ENCODE assay signal across 12 cellular contexts in the genomic region with DNA sequence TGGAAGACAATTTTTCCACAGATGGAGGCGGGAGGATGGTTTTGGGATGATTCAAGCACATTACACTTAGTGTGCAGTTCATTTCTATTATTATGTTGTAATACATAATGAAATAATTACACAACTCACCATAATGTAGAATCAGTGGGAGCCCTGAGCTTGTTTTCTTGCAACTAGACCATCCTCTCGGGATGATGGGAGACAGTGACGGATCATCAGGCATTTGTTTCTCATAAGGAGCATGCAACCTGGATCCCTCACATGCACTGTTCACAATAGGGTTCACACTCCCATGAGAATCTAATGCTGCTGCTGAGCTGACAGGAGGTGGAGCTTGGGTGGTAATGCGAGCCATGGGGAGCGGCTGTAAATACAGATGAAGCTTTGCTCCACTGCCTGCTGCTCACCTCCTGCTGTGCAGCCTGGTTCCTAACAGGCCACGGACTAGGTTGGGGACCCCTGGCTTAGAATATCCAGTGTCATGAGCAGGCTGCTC. TPM values are rescaled to one million over a fixed set of nuclear protein-coding genes. Genes with fewer than 3 reads are reported as not detected.
DNase-seq lines count a peak whose midpoint lies in the region; TF ChIP-seq lines count a peak whose summit lies in the region.
"Had no signal": no experiment of that assay in that cellular context is flagged by ENCODE, and none has a peak within 500 bp of the region (broad histone marks: within the 10 kb centered on the region; RNA-seq: fewer than 3 reads in every experiment).

No MANE protein-coding gene starts in this region.

- peaks cover 43% of the 10 kb centered on the region for H3F3A ChIP-seq in GM23248 (ENCODE audit: insufficient read depth)

- no peak for TF ChIP-seq EP300 in ovary (IDR thresholded peaks at IDR 0.05)

- H3K36me3 ChIP-seq in GM23248 (ENCODE audit: low read depth) (peaks cover 5% of the 10 kb centered on the region), brain microvascular endothelial cell (replicated peaks) (peaks cover 10% of the 10 kb centered on the region), osteoblast (ENCODE audit: insufficient read depth, low read length) (peaks cover 11% of the 10 kb centered on the region), ovary (no peaks in the 10 kb centered on the region), H7 (replicated peaks; ENCODE audit: control insufficient read depth, insufficient read depth, low read length) (peaks cover 1% of the 10 kb centered on the region; the same call in 1 of the 2 replicates)

- H3K4me3 ChIP-seq in GM23248 (no peak overlapping the region), brain microvascular endothelial cell (ENCODE audit: low read depth, low read length) (no peak overlapping the region), osteoblast (ENCODE audit: insufficient read depth, low read length) (no peak overlapping the region), ovary (no peak overlapping the region), H7 (ENCODE audit: insufficient read depth, low read depth, low read length) (no peak overlapping the region)

- intact Hi-C loops in head of caudate nucleus (cut with DNase I) = loop anchor here (5.0 kb wide), 1 partner anchor 760 kb away; a partner anchor contains a TSS
- intact Hi-C loops in ovary (cut with DNase I) = no loop called here

- H3K27ac ChIP-seq in GM23248 (peak overlapping the region; percentile 93), brain microvascular endothelial cell (no peak overlapping the region), osteoblast (ENCODE audit: low read depth, low read length) (no peak overlapping the region), ovary (no peak overlapping the region)

- H3K4me2 ChIP-seq in GM23248 (ENCODE audit: unreplicated experiment) = no peak overlapping the region
- no peak overlapping the region for H3K4me2 ChIP-seq in osteoblast (ENCODE audit: insufficient read depth, low read length)

- H3K9me2 ChIP-seq in GM23248 (ENCODE audit: insufficient read depth) = 0 out of 2 replicates have a peak, but pooled peaks cover 5% of the 10 kb centered on the region

- H3K4me1 ChIP-seq in GM23248 (ENCODE audit: insufficient read depth) (peaks cover 23% of the 10 kb centered on the region), osteoblast (ENCODE audit: insufficient read depth, low read length) (peaks cover 20% of the 10 kb centered on the region), ovary (ENCODE audit: insufficient read depth) (no peaks in the 10 kb centered on the region)

- peak; percentile 79 for DNase-seq in GM23248
- DNase-seq in NAMALWA (ENCODE audit: low spot score) = peak; percentile 40
- DNase-seq in brain microvascular endothelial cell = peak; percentile 19
- peak; percentile 47 for DNase-seq in osteoblast (ENCODE audit: insufficient read length, low spot score, missing footprints)
- no peak for DNase-seq in head of caudate nucleus
- no peak for DNase-seq in ovary
- DNase-seq in H7 = no peak
- DNase-seq: activated B cell treated with CpG ODN at 0.5 μM for 24 hours; KG1; NCI-H2227 treated with DMSO at 0.1 percent for 48 hours; posterior cingulate gyrus; stimulated activated naive B cell treated with anti-CD40 and anti-IgM and Interleukin-4, amounts not matched to agents 10 μg/mL and 1 μg/mL and 100 μg/mL, for 72 hours had no signal

- no peaks in the 10 kb centered on the region for H3K27me3 ChIP-seq in GM23248 (replicated peaks; ENCODE audit: insufficient read depth)
- no peaks in the 10 kb centered on the region for H3K27me3 ChIP-seq in brain microvascular endothelial cell (replicated peaks)
- no peaks in the 10 kb centered on the region for H3K27me3 ChIP-seq in osteoblast (ENCODE audit: insufficient read depth, low read length)
- H3K27me3 ChIP-seq in ovary = no peaks in the 10 kb centered on the region
- peaks cover 11% of the 10 kb centered on the region for H3K27me3 ChIP-seq in H7 (ENCODE audit: control insufficient read depth, insufficient read depth, low read length)

- peaks cover 31% of the 10 kb centered on the region for H3K79me2 ChIP-seq in GM23248 (ENCODE audit: insufficient read depth)
- H3K79me2 ChIP-seq in osteoblast (ENCODE audit: insufficient read depth, low read length) = peaks cover 31% of the 10 kb centered on the region

- TF ChIP-seq POLR2A in ovary (IDR thresholded peaks at IDR 0.05) = no peak

- TF ChIP-seq CTCF in brain microvascular endothelial cell (IDR thresholded peaks at IDR 0.05; ENCODE audit: low read depth, low read length, missing control alignments) (no peak), osteoblast (IDR thresholded peaks at IDR 0.05; ENCODE audit: extremely low read depth, low read depth, low read length) (no peak), ovary (IDR thresholded peaks at IDR 0.05) (no peak)

- H3K9me3 ChIP-seq in GM23248 (ENCODE audit: low read depth) = no peaks in the 10 kb centered on the region
- no peaks in the 10 kb centered on the region for H3K9me3 ChIP-seq in osteoblast (ENCODE audit: low read depth, low read length)
- no peaks in the 10 kb centered on the region for H3K9me3 ChIP-seq in ovary

- in situ Hi-C loops in GM23248 (cut with MboI) (no loop called here), brain microvascular endothelial cell (cut with HindIII; ENCODE audit: low pct_ligation_motif_present, low sequenced_read_pairs) (no loop called here)

- WGBS in GM23248 (ENCODE audit: low coverage in 1 of 2, low lambda C conversion rate in 2 of 2, missing lambda C conversion rate in 2 of 2), 2 experiments = 3 to 4% methylated on average over 6 of the region's 6 CpGs
- 73 to 84% (median 78%) methylated on average over 6 of the region's 6 CpGs for WGBS in ovary, 3 donors

- H4K20me1 ChIP-seq in GM23248 (ENCODE audit: insufficient read depth) (peaks cover 5% of the 10 kb centered on the region; the same call in 1 of the 2 replicates), osteoblast (ENCODE audit: insufficient read depth, low read length) (peaks cover 21% of the 10 kb centered on the region)

- H2AFZ ChIP-seq in GM23248 (no peak overlapping the region), osteoblast (ENCODE audit: low read length) (no peak overlapping the region)

- H3K9ac ChIP-seq in GM23248 = no peak overlapping the region

RNA-seq across cellular contexts. Expression of a gene that starts 1.6 kb away (rescaled TPM):
- total RNA-seq in GM23248 (2014; rRNA removed; shearing (Covaris generic)) = 0.32 and 3.4 TPM in 2 replicates
- polyA plus RNA-seq in GM23248 (2016; fragmentation: Nextera tagmentation; extraction: Ambion mirVana) (0.38 and 1.5 TPM in 2 replicates), ovary (1 to 10 TPM; 1.3 to 2.3 TPM)
- total RNA-seq in osteoblast (0.72 and 1.2 TPM in 2 replicates), ovary (1 to 10 TPM in 5 of 7 donors, under 1 TPM in 2; 0.48 to 1.7 (median 1.2) TPM)
- total RNA-seq in H7 (2014; rRNA removed; shearing (Covaris generic)) = 0.17 and 0.41 TPM in 2 replicates

RNA-seq across cellular contexts. Expression of a gene that starts 1.9 kb away (rescaled TPM):
- 638 and 670 TPM in 2 replicates for total RNA-seq in GM23248 (2014; rRNA removed; shearing (Covaris generic))
- polyA plus RNA-seq in GM23248 (2016; fragmentation: Nextera tagmentation; extraction: Ambion mirVana) (406 and 420 TPM in 2 replicates), ovary (100 to 1,000 TPM in 1 of 2 donors, 10 to 100 TPM in 1; 73.8 to 165 TPM)
- total RNA-seq in osteoblast (366 and 392 TPM in 2 replicates), ovary (100 to 1,000 TPM in 4 of 7 donors, 10 to 100 TPM in 3; 58.7 to 126 (median 107) TPM)
- 174 and 181 TPM in 2 replicates for total RNA-seq in H7 (2014; rRNA removed; shearing (Covaris generic))

RNA-seq across cellular contexts. Expression of a gene that starts 21.4 kb away (rescaled TPM):
- total RNA-seq in GM23248 (2014; rRNA removed; shearing (Covaris generic)) = 6.3 and 14.8 TPM in 2 replicates
- polyA plus RNA-seq in GM23248 (2016; fragmentation: Nextera tagmentation; extraction: Ambion mirVana) (23.4 and 24.4 TPM in 2 replicates), ovary (10 to 100 TPM in 1 of 2 donors, 1 to 10 TPM in 1; 8.6 to 21.4 TPM)
- total RNA-seq in osteoblast (10.3 and 15.2 TPM in 2 replicates), ovary (10 to 100 TPM; 13.7 to 30.4 (median 15.8) TPM)
- total RNA-seq in H7 (2014; rRNA removed; shearing (Covaris generic)) = 25.8 and 28.1 TPM in 2 replicates

RNA-seq across cellular contexts. Expression of a gene that starts 21.5 kb away (rescaled TPM):
- total RNA-seq in GM23248 (2014; rRNA removed; shearing (Covaris generic)) = 27.7 and 29.1 TPM in 2 replicates
- 57.4 and 62.9 TPM in 2 replicates for polyA plus RNA-seq in GM23248 (2016; fragmentation: Nextera tagmentation; extraction: Ambion mirVana)
- 21.0 and 24.8 TPM in 2 replicates for total RNA-seq in osteoblast
- 10 to 100 TPM; 23.5 to 44.7 (median 33.8) TPM for total RNA-seq in ovary
- polyA plus RNA-seq in ovary = 10 to 100 TPM; 36.8 to 51.3 TPM
- total RNA-seq in H7 (2014; rRNA removed; shearing (Covaris generic)) = 30.6 and 31.8 TPM in 2 replicates

RNA-seq across cellular contexts. Expression of a gene that starts 29.8 kb away (rescaled TPM):
- 1,262 and 1,382 TPM in 2 replicates for total RNA-seq in GM23248 (2014; rRNA removed; shearing (Covaris generic))
- polyA plus RNA-seq in GM23248 (2016; fragmentation: Nextera tagmentation; extraction: Ambion mirVana) (437 and 458 TPM in 2 replicates), ovary (1,000 to 10,000 TPM; 5,821 to 6,397 TPM)
- total RNA-seq in osteoblast (1,638 and 1,763 TPM in 2 replicates), ovary (1,000 to 10,000 TPM; 3,805 to 5,253 (median 4,187) TPM)
- 2,813 and 2,948 TPM in 2 replicates for total RNA-seq in H7 (2014; rRNA removed; shearing (Covaris generic))

Comparison
In these comparisons a context has a peak if more than half of its experiments do, and no peak if none do; other contexts are left out.
1. DNase-seq: peak in GM23248 (single experiment), NAMALWA (single experiment), brain microvascular endothelial cell (single experiment) and osteoblast (single experiment); none in head of caudate nucleus (0 of 42), ovary (0 of 5) and H7 (single experiment).